15 cellular contexts compared by ENCODE assay signal in the genomic region with DNA sequence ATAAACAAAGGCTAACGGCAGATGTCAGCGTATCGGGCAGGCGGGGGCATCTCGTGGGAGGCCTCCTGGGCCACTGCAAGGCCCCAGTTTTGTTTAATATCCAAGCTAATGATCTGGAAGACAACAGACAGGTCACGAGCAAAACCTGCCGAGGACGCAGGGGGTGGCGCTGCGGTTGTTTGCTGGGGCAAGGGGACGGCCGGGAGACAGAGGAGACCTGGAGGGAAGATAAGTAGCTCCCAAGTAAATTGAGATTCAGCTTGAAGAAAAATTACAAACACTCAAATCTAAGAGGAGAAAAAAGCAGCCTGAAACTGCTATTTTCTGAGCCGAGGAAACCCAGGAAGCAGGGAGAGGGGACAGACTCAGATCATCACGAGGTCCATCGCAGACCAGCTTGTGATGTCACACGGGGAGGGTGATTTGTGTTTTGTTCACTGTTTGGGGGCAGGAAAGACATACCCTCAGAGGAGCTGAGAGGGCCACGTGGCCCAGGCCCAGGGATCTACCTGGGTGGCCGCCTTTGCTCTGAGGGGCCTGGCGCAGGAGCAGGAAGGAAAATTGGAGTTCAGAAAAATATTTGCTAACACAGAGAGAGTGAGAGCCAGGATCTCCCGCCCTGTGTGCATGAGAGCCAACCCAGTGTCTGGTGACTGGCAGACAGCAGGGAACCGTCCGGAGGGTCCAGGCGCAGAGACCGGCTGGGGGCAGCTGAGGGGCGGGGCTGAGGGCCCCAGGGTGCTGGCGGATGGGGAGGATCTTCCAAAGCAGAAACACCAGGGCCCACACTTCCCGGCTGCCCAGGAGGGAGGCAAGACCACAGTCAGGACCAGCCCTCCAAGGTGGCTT. TPM values are rescaled to one million over a fixed set of nuclear protein-coding genes. Genes with fewer than 3 reads are reported as not detected.
"Had no signal": no experiment of that assay in that cellular context is flagged by ENCODE, and none has a peak within 500 bp of the region (broad histone marks: within the 10 kb centered on the region; RNA-seq: fewer than 3 reads in every experiment).

No MANE protein-coding gene starts in this region.

- H3K4me3 ChIP-seq: heart right ventricle, psoas muscle, upper lobe of right lung had no signal

- H3K9me3 Mint-ChIP-seq: activated B cell treated with CpG ODN at 0.5 μM for 24 hours; activated T-helper 17 cell treated with anti-CD3 and anti-CD28 coated beads, Interleukin-2, amount 50 U/mL, for 72 hours had no signal

- H3K36me3 Mint-ChIP-seq: mesothelial cell of epicardium had no signal

- H3K4me3 Mint-ChIP-seq: activated B cell treated with CpG ODN at 0.5 μM for 24 hours; activated CD4-positive, alpha-beta T cell treated with anti-CD3 and anti-CD28 coated beads, Interleukin-2, amount 10 ng/mL, durations not matched to agents 24 days and 14 days; activated naive CD4-positive, alpha-beta T cell treated with anti-CD3 and anti-CD28 coated beads for 36 hours; activated T-helper 17 cell treated with anti-CD3 and anti-CD28 coated beads, Interleukin-2, amount 50 U/mL, for 72 hours; mesothelial cell of epicardium had no signal

- H3K27ac Mint-ChIP-seq: activated B cell treated with CpG ODN at 0.5 μM for 24 hours; activated CD4-positive, alpha-beta T cell treated with anti-CD3 and anti-CD28 coated beads, Interleukin-2, amount 10 ng/mL, durations not matched to agents 24 days and 14 days; activated naive CD4-positive, alpha-beta T cell treated with anti-CD3 and anti-CD28 coated beads for 36 hours; activated T-helper 17 cell treated with anti-CD3 and anti-CD28 coated beads, Interleukin-2, amount 50 U/mL, for 72 hours; mesothelial cell of epicardium had no signal

- ATAC-seq: activated T-helper 17 cell treated with anti-CD3 and anti-CD28 coated beads, Interleukin-2, amount 50 U/mL, for 72 hours; heart right ventricle; psoas muscle; sciatic nerve; upper lobe of right lung had no signal

- H3K4me1 Mint-ChIP-seq: activated B cell treated with CpG ODN at 0.5 μM for 24 hours had no signal

- DNase-seq: activated B cell treated with CpG ODN at 0.5 μM for 24 hours; activated CD4-positive, alpha-beta T cell treated with anti-CD3 and anti-CD28 coated beads, Interleukin-2, amount 10 ng/mL, durations not matched to agents 24 days and 14 days; activated CD8-positive, alpha-beta memory T cell treated with anti-CD3 and anti-CD28 coated beads for 24 hours; activated naive CD4-positive, alpha-beta T cell treated with anti-CD3 and anti-CD28 coated beads for 36 hours; heart right ventricle; stimulated activated naive CD4-positive, alpha-beta T cell treated with Interleukin-2 at 50 U/mL for 16 hours; T-helper 2 cell; upper lobe of right lung had no signal

- H3K27me3 Mint-ChIP-seq: activated CD4-positive, alpha-beta T cell treated with anti-CD3 and anti-CD28 coated beads, Interleukin-2, amount 10 ng/mL, durations not matched to agents 24 days and 14 days had no signal

- H3K4me1 ChIP-seq: heart right ventricle, psoas muscle, upper lobe of right lung had no signal

- H3K27ac ChIP-seq: heart right ventricle, psoas muscle, upper lobe of right lung had no signal

- H3K36me3 ChIP-seq: heart right ventricle, upper lobe of right lung had no signal

RNA-seq across cellular contexts. Expression of a gene that starts 52.9 kb away (rescaled TPM):
- total RNA-seq: activated CD4-positive, alpha-beta T cell treated with anti-CD3 and anti-CD28 coated beads, Interleukin-2, amount 10 ng/mL, durations not matched to agents 24 days and 14 days; activated naive CD4-positive, alpha-beta T cell treated with anti-CD3 and anti-CD28 coated beads for 36 hours; activated T-helper 17 cell treated with anti-CD3 and anti-CD28 coated beads, Interleukin-2, amount 50 U/mL, for 72 hours; heart right ventricle; liver; myocyte; psoas muscle; sciatic nerve; upper lobe of right lung had no signal
- polyA plus RNA-seq: heart right ventricle, keratinocyte had no signal
